In genomic region chr11:77454867-77455655, GRCh38 we compare ENCODE assay signal across 23 cellular contexts.
"Had no signal": no experiment of that assay in that cellular context is flagged by ENCODE, and none has a peak within 500 bp of the region (broad histone marks: within the 10 kb centered on the region; RNA-seq: fewer than 3 reads in every experiment).

No MANE protein-coding gene starts in this region.

- H3K4me3 Mint-ChIP-seq: dendritic cell treated with granulocyte-macrophage colony-stimulating factor and Interleukin-4, amounts not matched to agents 40 ng/mL and 50 ng/mL, for 4 days; effector memory CD8-positive, alpha-beta T cell; immature natural killer cell; naive thymus-derived CD4-positive, alpha-beta T cell; nephron progenitor cell; stimulated activated memory B cell treated with anti-CD40 and anti-IgM and Interleukin-4, amounts not matched to agents 10 μg/mL and 1 μg/mL and 100 μg/mL, for 72 hours; stimulated activated naive CD8-positive, alpha-beta T cell treated with anti-CD3 and anti-CD28 coated beads, Interleukin-15, Interleukin-2, amounts not matched to agents 100 ng/mL and 50 ng/mL, for 24 hours had no signal

- H3K4me1 ChIP-seq: tibial artery, upper lobe of left lung, uterus had no signal

- ATAC-seq: effector memory CD8-positive, alpha-beta T cell; gastroesophageal sphincter; left ventricle myocardium superior; naive thymus-derived CD4-positive, alpha-beta T cell; sciatic nerve; stimulated activated memory B cell treated with anti-CD40 and anti-IgM and Interleukin-4, amounts not matched to agents 10 μg/mL and 1 μg/mL and 100 μg/mL, for 72 hours had no signal

- DNase-seq: effector memory CD8-positive, alpha-beta T cell; esophagus squamous epithelium; foreskin fibroblast; glutamatergic neuron; immature natural killer cell; left cardiac atrium; left ventricle myocardium superior; naive thymus-derived CD4-positive, alpha-beta T cell; nephron progenitor cell; posterior cingulate gyrus; spleen; stimulated activated CD4-positive, alpha-beta T cell treated with anti-CD3 and anti-CD28 coated beads, Interleukin-15, amount 100 ng/mL, for 24 hours; stimulated activated CD4-positive, alpha-beta T cell treated with anti-CD3 and anti-CD28 coated beads, Interleukin-1b, Interleukin-23, amount 100 ng/mL, for 48 hours; stimulated activated CD4-positive, alpha-beta T cell treated with anti-CD3 and anti-CD28 coated beads, Interleukin-4, amount 100 ng/mL, for 24 hours; tibial artery; upper lobe of left lung; uterus had no signal

- H3K27me3 ChIP-seq: esophagus squamous epithelium, gastroesophageal sphincter, spleen, tibial artery, upper lobe of left lung, uterus had no signal

- H3K36me3 ChIP-seq: esophagus squamous epithelium, gastroesophageal sphincter, spleen, tibial artery, upper lobe of left lung, uterus had no signal

- H3K9me3 ChIP-seq: esophagus squamous epithelium, gastroesophageal sphincter, spleen, tibial artery, upper lobe of left lung, uterus had no signal

- H3K4me3 ChIP-seq: esophagus squamous epithelium, gastroesophageal sphincter, spleen, tibial artery, upper lobe of left lung, uterus had no signal

- H3K27ac Mint-ChIP-seq: dendritic cell treated with granulocyte-macrophage colony-stimulating factor and Interleukin-4, amounts not matched to agents 40 ng/mL and 50 ng/mL, for 4 days; effector memory CD8-positive, alpha-beta T cell; immature natural killer cell; naive thymus-derived CD4-positive, alpha-beta T cell; nephron progenitor cell; stimulated activated memory B cell treated with anti-CD40 and anti-IgM and Interleukin-4, amounts not matched to agents 10 μg/mL and 1 μg/mL and 100 μg/mL, for 72 hours; stimulated activated naive CD8-positive, alpha-beta T cell treated with anti-CD3 and anti-CD28 coated beads, Interleukin-15, Interleukin-2, amounts not matched to agents 100 ng/mL and 50 ng/mL, for 24 hours had no signal

- H3K9me3 Mint-ChIP-seq: dendritic cell treated with granulocyte-macrophage colony-stimulating factor and Interleukin-4, amounts not matched to agents 40 ng/mL and 50 ng/mL, for 4 days; effector memory CD8-positive, alpha-beta T cell; immature natural killer cell; naive thymus-derived CD4-positive, alpha-beta T cell; nephron progenitor cell; stimulated activated memory B cell treated with anti-CD40 and anti-IgM and Interleukin-4, amounts not matched to agents 10 μg/mL and 1 μg/mL and 100 μg/mL, for 72 hours; stimulated activated naive CD8-positive, alpha-beta T cell treated with anti-CD3 and anti-CD28 coated beads, Interleukin-15, Interleukin-2, amounts not matched to agents 100 ng/mL and 50 ng/mL, for 24 hours had no signal

- H3K36me3 Mint-ChIP-seq: immature natural killer cell; stimulated activated memory B cell treated with anti-CD40 and anti-IgM and Interleukin-4, amounts not matched to agents 10 μg/mL and 1 μg/mL and 100 μg/mL, for 72 hours had no signal

- H3K27ac ChIP-seq: epithelial cell of prostate, esophagus squamous epithelium, gastroesophageal sphincter, spleen, tibial artery, upper lobe of left lung had no signal
